Comparison of ENCODE assay signal across 18 cellular contexts in the genomic region with DNA sequence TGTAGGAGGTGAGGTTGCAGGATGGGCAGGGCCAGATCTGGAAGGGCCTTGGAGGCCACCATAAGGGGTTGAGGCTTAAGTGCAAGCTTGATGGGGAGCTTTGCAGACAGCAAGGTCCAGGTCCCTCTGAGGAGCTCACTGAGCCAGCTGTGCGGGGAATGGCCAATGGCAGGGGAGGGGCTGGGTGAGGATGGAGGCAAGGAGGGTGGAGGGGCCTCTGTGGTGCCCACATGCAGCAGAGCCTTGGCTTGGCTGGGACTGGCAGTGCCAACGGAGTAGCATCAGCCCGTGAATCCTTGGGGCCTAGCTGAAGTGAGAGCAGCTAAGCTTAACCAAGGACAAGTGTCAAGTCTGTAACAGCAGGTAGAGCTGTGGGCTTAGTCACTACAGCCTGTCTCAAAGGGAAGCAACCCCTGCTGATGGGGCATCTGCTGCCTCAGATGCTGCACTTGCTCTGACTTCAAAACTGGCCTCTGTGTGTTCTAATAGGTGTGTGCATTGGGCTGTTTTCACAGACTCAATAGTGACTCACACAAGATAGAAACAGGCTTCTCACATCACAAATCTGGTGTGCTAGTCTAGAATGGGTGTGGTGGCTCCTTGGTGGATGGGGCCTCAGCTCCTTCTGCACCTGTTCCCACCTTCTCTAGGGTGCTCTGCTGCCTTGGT.
"Had no signal": no experiment of that assay in that cellular context is flagged by ENCODE, and none has a peak within 500 bp of the region (broad histone marks: within the 10 kb centered on the region; RNA-seq: fewer than 3 reads in every experiment).

No MANE protein-coding gene starts in this region.

- H3K4me1 ChIP-seq: gastrocnemius medialis, left lung, tibial nerve, uterus had no signal

- H3K36me3 ChIP-seq: cardiac muscle cell, gastrocnemius medialis, uterus had no signal

- H3K27ac ChIP-seq: cardiac muscle cell, coronary artery, gastrocnemius medialis, left lung, tibial nerve, uterus had no signal

- ATAC-seq: gastrocnemius medialis, left lung, WTC11 had no signal

- DNase-seq: activated CD4-positive, alpha-beta T cell treated with anti-CD3 and anti-CD28 coated beads for 48 hours; activated CD8-positive, alpha-beta memory T cell treated with anti-CD3 and anti-CD28 coated beads for 24 hours; activated CD8-positive, alpha-beta memory T cell treated with anti-CD3 and anti-CD28 coated beads, Interleukin-2, amount 50 U/mL, for 48 hours; erythroblast; gastrocnemius medialis; head of caudate nucleus; kidney; left lung; stimulated activated CD4-positive, alpha-beta T cell treated with anti-CD3 and anti-CD28 coated beads, Interleukin-12 subunit alpha, Interleukin-12 subunit beta, amount 100 ng/mL, for 4 hours; stimulated activated CD4-positive, alpha-beta T cell treated with anti-CD3 and anti-CD28 coated beads, Interleukin-1b, Interleukin-23, amount 100 ng/mL, for 48 hours; stimulated activated CD8-positive, alpha-beta memory T cell treated with anti-CD3 and anti-CD28 coated beads, Interleukin-4, amount 100 ng/mL, for 48 hours; stimulated activated naive CD4-positive, alpha-beta T cell treated with Interleukin-2 at 50 U/mL for 16 hours; SW 1271; uterus had no signal

- H3K4me3 ChIP-seq: cardiac muscle cell, coronary artery, gastrocnemius medialis, left lung, tibial nerve, uterus had no signal

- H3K9me3 ChIP-seq: gastrocnemius medialis, left lung, uterus had no signal

- H3K27me3 ChIP-seq: cardiac muscle cell, gastrocnemius medialis, left lung, tibial nerve, uterus had no signal
